In the genomic region with DNA sequence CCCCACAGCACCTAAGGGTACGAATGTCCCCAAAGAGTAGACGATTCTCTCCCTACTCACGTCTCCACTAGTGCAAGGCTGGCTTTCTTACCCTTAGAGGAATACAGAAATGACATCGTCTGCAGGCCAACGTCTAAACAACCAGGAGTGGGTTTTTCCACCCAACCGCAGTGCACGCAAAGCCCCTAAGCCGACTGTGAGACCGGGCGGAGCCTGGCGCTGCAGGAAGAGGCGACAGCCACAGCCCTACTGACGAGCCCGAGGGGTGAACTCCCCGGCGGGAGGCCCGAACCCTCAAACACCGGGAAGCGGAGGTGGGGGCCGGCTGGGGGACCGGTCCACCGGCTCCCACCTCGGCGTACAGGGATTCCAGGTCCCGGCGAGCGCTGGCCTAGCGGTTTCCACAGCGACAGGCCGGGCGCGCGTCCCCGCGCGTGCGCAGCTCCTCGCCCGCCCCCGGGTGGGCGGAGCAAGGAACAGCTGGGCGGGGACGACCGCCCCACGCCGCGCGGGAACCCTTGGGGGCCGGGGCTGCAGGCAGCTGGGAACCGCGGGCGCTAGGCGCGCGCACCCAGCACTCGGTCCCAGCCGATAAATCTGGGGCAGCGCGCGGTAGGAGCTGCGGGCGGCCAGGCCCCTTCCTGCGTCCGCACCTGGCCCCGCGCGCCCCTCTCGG, we compare ENCODE assay signal across 1 cellular context.
TF ChIP-seq lines count a peak whose summit lies in the region.

A gene with protein sequence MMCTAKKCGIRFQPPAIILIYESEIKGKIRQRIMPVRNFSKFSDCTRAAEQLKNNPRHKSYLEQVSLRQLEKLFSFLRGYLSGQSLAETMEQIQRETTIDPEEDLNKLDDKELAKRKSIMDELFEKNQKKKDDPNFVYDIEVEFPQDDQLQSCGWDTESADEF (minus strand): TSS at position 413 of the 676 bp plus-strand sequence. CDS start 3,593 bp downstream, outside the sequence.
A gene (plus strand): TSS at position 540 of the 676 bp plus-strand sequence.

TF ChIP-seq in K562, 482 proteins besides CTCF, POLR2A, EP300 and RAD21 (continued from another document and continues in another):
- TF ChIP-seq, protein P1, sequence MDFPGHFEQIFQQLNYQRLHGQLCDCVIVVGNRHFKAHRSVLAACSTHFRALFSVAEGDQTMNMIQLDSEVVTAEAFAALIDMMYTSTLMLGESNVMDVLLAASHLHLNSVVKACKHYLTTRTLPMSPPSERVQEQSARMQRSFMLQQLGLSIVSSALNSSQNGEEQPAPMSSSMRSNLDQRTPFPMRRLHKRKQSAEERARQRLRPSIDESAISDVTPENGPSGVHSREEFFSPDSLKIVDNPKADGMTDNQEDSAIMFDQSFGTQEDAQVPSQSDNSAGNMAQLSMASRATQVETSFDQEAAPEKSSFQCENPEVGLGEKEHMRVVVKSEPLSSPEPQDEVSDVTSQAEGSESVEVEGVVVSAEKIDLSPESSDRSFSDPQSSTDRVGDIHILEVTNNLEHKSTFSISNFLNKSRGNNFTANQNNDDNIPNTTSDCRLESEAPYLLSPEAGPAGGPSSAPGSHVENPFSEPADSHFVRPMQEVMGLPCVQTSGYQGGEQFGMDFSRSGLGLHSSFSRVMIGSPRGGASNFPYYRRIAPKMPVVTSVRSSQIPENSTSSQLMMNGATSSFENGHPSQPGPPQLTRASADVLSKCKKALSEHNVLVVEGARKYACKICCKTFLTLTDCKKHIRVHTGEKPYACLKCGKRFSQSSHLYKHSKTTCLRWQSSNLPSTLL (IDR thresholded peaks at IDR 0.05), result no peak
- TF ChIP-seq, protein P2, sequence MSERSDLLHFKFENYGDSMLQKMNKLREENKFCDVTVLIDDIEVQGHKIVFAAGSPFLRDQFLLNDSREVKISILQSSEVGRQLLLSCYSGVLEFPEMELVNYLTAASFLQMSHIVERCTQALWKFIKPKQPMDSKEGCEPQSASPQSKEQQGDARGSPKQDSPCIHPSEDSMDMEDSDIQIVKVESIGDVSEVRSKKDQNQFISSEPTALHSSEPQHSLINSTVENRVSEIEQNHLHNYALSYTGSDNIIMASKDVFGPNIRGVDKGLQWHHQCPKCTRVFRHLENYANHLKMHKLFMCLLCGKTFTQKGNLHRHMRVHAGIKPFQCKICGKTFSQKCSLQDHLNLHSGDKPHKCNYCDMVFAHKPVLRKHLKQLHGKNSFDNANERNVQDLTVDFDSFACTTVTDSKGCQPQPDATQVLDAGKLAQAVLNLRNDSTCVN (CRISPR knock-in tag; IDR thresholded peaks at IDR 0.05), result no peak
- TF ChIP-seq ZNF232 (CRISPR knock-in tag; IDR thresholded peaks at IDR 0.05) (no peak), ZNF217 (CRISPR knock-in tag; IDR thresholded peaks at IDR 0.05) (no peak), BDP1 (IDR thresholded peaks at IDR 0.05; ENCODE audit: insufficient read depth, insufficient read length) (no peak), MTA3 (IDR thresholded peaks at IDR 0.05; ENCODE audit: borderline replicate concordance) (peak; percentile 61; the same call in 1 of the 2 replicates), FOXJ3 (CRISPR knock-in tag; IDR thresholded peaks at IDR 0.05) (no peak), NFXL1 (CRISPR knock-in tag; IDR thresholded peaks at IDR 0.05) (no peak), RBM17 (IDR thresholded peaks at IDR 0.05; ENCODE audit: borderline replicate concordance, low read depth, low read length) (no peak), ZNF24 (IDR thresholded peaks at IDR 0.05) (no peak), PRPF4 (IDR thresholded peaks at IDR 0.05; ENCODE audit: insufficient read depth, low read depth, low read length, poor library complexity, severe bottlenecking) (no peak), CTBP1 (IDR thresholded peaks at IDR 0.05; ENCODE audit: borderline replicate concordance) (peak; percentile 93), ZNF586 (CRISPR knock-in tag; conservative IDR thresholded peaks at IDR 0.05) (no peak), ZKSCAN1 (IDR thresholded peaks at IDR 0.05; ENCODE audit: low read depth, low read length) (no peak), RBBP5 (IDR thresholded peaks at IDR 0.05; ENCODE audit: borderline replicate concordance, insufficient read depth, low read length, poor library complexity, severe bottlenecking) (peak; percentile 89), NR4A1 (CRISPR knock-in tag; IDR thresholded peaks at IDR 0.05) (no peak), NR4A1 (tag; IDR thresholded peaks at IDR 0.05) (no peak), GATAD2B (IDR thresholded peaks at IDR 0.05; ENCODE audit: borderline replicate concordance) (peak; percentile 98), ESRRA (IDR thresholded peaks at IDR 0.05; ENCODE audit: borderline replicate concordance, low read depth) (no peak; the same call in 1 of the 2 replicates), ZNF311 (CRISPR knock-in tag; IDR thresholded peaks at IDR 0.05) (no peak), RFX7 (CRISPR knock-in tag; IDR thresholded peaks at IDR 0.05) (no peak), SMAD2 (IDR thresholded peaks at IDR 0.05; ENCODE audit: low read depth, low read length) (no peak), MYNN (IDR thresholded peaks at IDR 0.05) (no peak; the same call in 1 of the 2 replicates), MYNN (CRISPR knock-in tag; IDR thresholded peaks at IDR 0.05) (no peak), ZNF584 (CRISPR knock-in tag; IDR thresholded peaks at IDR 0.05; ENCODE audit: low read depth) (no peak), EHMT2 (IDR thresholded peaks at IDR 0.05) (no peak), NFATC3 (IDR thresholded peaks at IDR 0.05) (no peak), LCOR (CRISPR knock-in tag; IDR thresholded peaks at IDR 0.05) (no peak), PTTG1 (tag; IDR thresholded peaks at IDR 0.05; ENCODE audit: low read depth) (no peak), ESRRB (CRISPR knock-in tag; IDR thresholded peaks at IDR 0.05; ENCODE audit: borderline replicate concordance) (no peak), RFX5 (IDR thresholded peaks at IDR 0.05; ENCODE audit: low read depth, low read length) (no peak), ZNF23 (CRISPR knock-in tag; IDR thresholded peaks at IDR 0.05) (no peak), MAFG (tag; conservative IDR thresholded peaks at IDR 0.05) (no peak), POLR2B (IDR thresholded peaks at IDR 0.05; ENCODE audit: low read depth, partially characterized antibody) (no peak)
- TF ChIP-seq, protein P3, sequence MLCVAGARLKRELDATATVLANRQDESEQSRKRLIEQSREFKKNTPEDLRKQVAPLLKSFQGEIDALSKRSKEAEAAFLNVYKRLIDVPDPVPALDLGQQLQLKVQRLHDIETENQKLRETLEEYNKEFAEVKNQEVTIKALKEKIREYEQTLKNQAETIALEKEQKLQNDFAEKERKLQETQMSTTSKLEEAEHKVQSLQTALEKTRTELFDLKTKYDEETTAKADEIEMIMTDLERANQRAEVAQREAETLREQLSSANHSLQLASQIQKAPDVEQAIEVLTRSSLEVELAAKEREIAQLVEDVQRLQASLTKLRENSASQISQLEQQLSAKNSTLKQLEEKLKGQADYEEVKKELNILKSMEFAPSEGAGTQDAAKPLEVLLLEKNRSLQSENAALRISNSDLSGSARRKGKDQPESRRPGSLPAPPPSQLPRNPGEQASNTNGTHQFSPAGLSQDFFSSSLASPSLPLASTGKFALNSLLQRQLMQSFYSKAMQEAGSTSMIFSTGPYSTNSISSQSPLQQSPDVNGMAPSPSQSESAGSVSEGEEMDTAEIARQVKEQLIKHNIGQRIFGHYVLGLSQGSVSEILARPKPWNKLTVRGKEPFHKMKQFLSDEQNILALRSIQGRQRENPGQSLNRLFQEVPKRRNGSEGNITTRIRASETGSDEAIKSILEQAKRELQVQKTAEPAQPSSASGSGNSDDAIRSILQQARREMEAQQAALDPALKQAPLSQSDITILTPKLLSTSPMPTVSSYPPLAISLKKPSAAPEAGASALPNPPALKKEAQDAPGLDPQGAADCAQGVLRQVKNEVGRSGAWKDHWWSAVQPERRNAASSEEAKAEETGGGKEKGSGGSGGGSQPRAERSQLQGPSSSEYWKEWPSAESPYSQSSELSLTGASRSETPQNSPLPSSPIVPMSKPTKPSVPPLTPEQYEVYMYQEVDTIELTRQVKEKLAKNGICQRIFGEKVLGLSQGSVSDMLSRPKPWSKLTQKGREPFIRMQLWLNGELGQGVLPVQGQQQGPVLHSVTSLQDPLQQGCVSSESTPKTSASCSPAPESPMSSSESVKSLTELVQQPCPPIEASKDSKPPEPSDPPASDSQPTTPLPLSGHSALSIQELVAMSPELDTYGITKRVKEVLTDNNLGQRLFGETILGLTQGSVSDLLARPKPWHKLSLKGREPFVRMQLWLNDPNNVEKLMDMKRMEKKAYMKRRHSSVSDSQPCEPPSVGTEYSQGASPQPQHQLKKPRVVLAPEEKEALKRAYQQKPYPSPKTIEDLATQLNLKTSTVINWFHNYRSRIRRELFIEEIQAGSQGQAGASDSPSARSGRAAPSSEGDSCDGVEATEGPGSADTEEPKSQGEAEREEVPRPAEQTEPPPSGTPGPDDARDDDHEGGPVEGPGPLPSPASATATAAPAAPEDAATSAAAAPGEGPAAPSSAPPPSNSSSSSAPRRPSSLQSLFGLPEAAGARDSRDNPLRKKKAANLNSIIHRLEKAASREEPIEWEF (CRISPR knock-in tag; IDR thresholded peaks at IDR 0.05), result no peak
- TF ChIP-seq, protein P4, sequence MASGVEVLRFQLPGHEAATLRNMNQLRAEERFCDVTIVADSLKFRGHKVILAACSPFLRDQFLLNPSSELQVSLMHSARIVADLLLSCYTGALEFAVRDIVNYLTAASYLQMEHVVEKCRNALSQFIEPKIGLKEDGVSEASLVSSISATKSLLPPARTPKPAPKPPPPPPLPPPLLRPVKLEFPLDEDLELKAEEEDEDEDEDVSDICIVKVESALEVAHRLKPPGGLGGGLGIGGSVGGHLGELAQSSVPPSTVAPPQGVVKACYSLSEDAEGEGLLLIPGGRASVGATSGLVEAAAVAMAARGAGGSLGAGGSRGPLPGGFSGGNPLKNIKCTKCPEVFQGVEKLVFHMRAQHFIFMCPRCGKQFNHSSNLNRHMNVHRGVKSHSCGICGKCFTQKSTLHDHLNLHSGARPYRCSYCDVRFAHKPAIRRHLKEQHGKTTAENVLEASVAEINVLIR (CRISPR knock-in tag; IDR thresholded peaks at IDR 0.05), result no peak
- TF ChIP-seq, protein P5, sequence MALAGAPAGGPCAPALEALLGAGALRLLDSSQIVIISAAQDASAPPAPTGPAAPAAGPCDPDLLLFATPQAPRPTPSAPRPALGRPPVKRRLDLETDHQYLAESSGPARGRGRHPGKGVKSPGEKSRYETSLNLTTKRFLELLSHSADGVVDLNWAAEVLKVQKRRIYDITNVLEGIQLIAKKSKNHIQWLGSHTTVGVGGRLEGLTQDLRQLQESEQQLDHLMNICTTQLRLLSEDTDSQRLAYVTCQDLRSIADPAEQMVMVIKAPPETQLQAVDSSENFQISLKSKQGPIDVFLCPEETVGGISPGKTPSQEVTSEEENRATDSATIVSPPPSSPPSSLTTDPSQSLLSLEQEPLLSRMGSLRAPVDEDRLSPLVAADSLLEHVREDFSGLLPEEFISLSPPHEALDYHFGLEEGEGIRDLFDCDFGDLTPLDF (CRISPR knock-in tag; IDR thresholded peaks at IDR 0.05), result peak; percentile 36; the same call in 1 of the 2 replicates
- TF ChIP-seq, protein P6, sequence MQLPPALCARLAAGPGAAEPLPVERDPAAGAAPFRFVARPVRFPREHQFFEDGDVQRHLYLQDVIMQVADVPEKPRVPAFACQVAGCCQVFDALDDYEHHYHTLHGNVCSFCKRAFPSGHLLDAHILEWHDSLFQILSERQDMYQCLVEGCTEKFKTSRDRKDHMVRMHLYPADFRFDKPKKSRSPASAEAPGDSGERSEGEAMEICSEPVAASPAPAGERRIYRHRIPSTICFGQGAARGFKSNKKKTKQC (CRISPR knock-in tag; IDR thresholded peaks at IDR 0.05), result no peak; the same call in 1 of the 2 replicates
- TF ChIP-seq, protein P7, sequence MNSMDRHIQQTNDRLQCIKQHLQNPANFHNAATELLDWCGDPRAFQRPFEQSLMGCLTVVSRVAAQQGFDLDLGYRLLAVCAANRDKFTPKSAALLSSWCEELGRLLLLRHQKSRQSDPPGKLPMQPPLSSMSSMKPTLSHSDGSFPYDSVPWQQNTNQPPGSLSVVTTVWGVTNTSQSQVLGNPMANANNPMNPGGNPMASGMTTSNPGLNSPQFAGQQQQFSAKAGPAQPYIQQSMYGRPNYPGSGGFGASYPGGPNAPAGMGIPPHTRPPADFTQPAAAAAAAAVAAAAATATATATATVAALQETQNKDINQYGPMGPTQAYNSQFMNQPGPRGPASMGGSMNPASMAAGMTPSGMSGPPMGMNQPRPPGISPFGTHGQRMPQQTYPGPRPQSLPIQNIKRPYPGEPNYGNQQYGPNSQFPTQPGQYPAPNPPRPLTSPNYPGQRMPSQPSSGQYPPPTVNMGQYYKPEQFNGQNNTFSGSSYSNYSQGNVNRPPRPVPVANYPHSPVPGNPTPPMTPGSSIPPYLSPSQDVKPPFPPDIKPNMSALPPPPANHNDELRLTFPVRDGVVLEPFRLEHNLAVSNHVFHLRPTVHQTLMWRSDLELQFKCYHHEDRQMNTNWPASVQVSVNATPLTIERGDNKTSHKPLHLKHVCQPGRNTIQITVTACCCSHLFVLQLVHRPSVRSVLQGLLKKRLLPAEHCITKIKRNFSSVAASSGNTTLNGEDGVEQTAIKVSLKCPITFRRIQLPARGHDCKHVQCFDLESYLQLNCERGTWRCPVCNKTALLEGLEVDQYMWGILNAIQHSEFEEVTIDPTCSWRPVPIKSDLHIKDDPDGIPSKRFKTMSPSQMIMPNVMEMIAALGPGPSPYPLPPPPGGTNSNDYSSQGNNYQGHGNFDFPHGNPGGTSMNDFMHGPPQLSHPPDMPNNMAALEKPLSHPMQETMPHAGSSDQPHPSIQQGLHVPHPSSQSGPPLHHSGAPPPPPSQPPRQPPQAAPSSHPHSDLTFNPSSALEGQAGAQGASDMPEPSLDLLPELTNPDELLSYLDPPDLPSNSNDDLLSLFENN (IDR thresholded peaks at IDR 0.05; ENCODE audit: low read depth in 2 of 2, low read length in 2 of 2), result peak in 1 of 2 experiments; percentile 53; a peak in 1 of 4 replicates
- TF ChIP-seq, protein P8, sequence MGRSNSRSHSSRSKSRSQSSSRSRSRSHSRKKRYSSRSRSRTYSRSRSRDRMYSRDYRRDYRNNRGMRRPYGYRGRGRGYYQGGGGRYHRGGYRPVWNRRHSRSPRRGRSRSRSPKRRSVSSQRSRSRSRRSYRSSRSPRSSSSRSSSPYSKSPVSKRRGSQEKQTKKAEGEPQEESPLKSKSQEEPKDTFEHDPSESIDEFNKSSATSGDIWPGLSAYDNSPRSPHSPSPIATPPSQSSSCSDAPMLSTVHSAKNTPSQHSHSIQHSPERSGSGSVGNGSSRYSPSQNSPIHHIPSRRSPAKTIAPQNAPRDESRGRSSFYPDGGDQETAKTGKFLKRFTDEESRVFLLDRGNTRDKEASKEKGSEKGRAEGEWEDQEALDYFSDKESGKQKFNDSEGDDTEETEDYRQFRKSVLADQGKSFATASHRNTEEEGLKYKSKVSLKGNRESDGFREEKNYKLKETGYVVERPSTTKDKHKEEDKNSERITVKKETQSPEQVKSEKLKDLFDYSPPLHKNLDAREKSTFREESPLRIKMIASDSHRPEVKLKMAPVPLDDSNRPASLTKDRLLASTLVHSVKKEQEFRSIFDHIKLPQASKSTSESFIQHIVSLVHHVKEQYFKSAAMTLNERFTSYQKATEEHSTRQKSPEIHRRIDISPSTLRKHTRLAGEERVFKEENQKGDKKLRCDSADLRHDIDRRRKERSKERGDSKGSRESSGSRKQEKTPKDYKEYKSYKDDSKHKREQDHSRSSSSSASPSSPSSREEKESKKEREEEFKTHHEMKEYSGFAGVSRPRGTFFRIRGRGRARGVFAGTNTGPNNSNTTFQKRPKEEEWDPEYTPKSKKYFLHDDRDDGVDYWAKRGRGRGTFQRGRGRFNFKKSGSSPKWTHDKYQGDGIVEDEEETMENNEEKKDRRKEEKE (IDR thresholded peaks at IDR 0.05; ENCODE audit: borderline replicate concordance in 1 of 2, control insufficient read depth in 1 of 2, low read depth in 2 of 2, low read length in 1 of 2), result no peak
